9 cellular contexts compared by ENCODE assay signal in the genomic region with DNA sequence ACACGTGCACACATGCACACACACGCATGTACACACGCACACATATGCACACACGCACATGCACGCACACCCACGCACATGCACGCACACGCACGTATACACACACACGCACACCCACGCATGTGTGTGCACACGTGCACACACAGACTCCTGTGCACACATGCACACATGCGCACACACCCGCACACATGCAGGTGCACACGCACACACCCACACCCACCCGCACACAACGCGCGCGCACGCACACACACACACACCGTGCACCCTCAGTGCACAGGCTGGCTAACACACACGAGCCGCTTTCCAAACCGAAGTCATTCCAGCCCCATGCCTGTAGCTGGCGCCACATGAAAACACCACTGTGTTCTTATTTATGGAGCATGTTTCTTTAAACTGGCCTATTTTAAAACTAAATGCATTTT. TPM values are rescaled to one million over a fixed set of nuclear protein-coding genes. Genes with fewer than 3 reads are reported as not detected.
DNase-seq lines count a peak whose midpoint lies in the region; ATAC-seq and TF ChIP-seq lines count a peak whose summit lies in the region.
"Had no signal": no experiment of that assay in that cellular context is flagged by ENCODE, and none has a peak within 500 bp of the region (broad histone marks: within the 10 kb centered on the region; RNA-seq: fewer than 3 reads in every experiment).

No MANE protein-coding gene starts in this region.

- H3K4me3 ChIP-seq in brain microvascular endothelial cell (ENCODE audit: low read depth, low read length): no peak overlapping the region
- H3K4me3 ChIP-seq: breast epithelium had no signal

- peak; percentile 17 for ATAC-seq in CD4-positive, alpha-beta T cell (ENCODE audit: poor library complexity)
- ATAC-seq in GM21723 (IDR thresholded peaks at IDR 0.05; ENCODE audit: unreplicated experiment): no peak
- no peak for ATAC-seq in GM19351 (IDR thresholded peaks at IDR 0.05; ENCODE audit: unreplicated experiment)

- no peak overlapping the region for H3K27ac Mint-ChIP-seq in CD4-positive, alpha-beta T cell
- peak overlapping the region; percentile 68 to 83 (median 73) for H3K27ac Mint-ChIP-seq in nephron
- H3K27ac Mint-ChIP-seq: activated CD4-positive, alpha-beta T cell treated with anti-CD3 and anti-CD28 coated beads, Interleukin-2, amount 10 ng/mL, durations not matched to agents 7 days and 5 days had no signal

- H3K27me3 ChIP-seq in CD4-positive, alpha-beta T cell (ENCODE audit: control insufficient read depth, insufficient read depth, low read length): peaks cover 20% of the 10 kb centered on the region
- peaks cover 30% of the 10 kb centered on the region for H3K27me3 ChIP-seq in brain microvascular endothelial cell (replicated peaks)

- POLR2A ChIA-PET in CD4-positive, alpha-beta T cell (lab: Charles Lee): no interaction called here

- H3K4me1 Mint-ChIP-seq in CD4-positive, alpha-beta T cell (ENCODE audit: low read depth): no peaks in the 10 kb centered on the region
- H3K4me1 Mint-ChIP-seq in nephron: peaks cover 50% of the 10 kb centered on the region

- no peak overlapping the region for H3K27ac ChIP-seq in CD4-positive, alpha-beta T cell (ENCODE audit: low read depth, low read length)
- H3K27ac ChIP-seq in brain microvascular endothelial cell: no peak overlapping the region
- H3K27ac ChIP-seq: breast epithelium had no signal

- no peaks in the 10 kb centered on the region for H3K36me3 ChIP-seq in brain microvascular endothelial cell (replicated peaks)
- H3K36me3 ChIP-seq: breast epithelium had no signal

- peaks cover 40% of the 10 kb centered on the region for H3K27me3 Mint-ChIP-seq in CD4-positive, alpha-beta T cell
- H3K27me3 Mint-ChIP-seq in nephron (ENCODE audit: low read depth): peaks cover 32% of the 10 kb centered on the region

- CTCF ChIA-PET in CD4-positive, alpha-beta T cell (lab: Charles Lee): no interaction called here

- H3K36me3 Mint-ChIP-seq in CD4-positive, alpha-beta T cell (ENCODE audit: low read depth): no peaks in the 10 kb centered on the region
- H3K36me3 Mint-ChIP-seq in nephron (ENCODE audit: low read depth): no peaks in the 10 kb centered on the region

- in situ Hi-C loops in brain microvascular endothelial cell (cut with HindIII; ENCODE audit: low pct_ligation_motif_present, low sequenced_read_pairs): loop anchor here (5.0 kb wide), 1 partner anchor 38 kb away; no protein-coding TSS in a partner anchor

- TF ChIP-seq CTCF in CD4-positive, alpha-beta T cell (IDR thresholded peaks at IDR 0.05): no peak
- TF ChIP-seq CTCF in brain microvascular endothelial cell (IDR thresholded peaks at IDR 0.05; ENCODE audit: low read depth, low read length, missing control alignments): peak; percentile 52
- peak; percentile 38 to 55 (median 45) for TF ChIP-seq CTCF in nephron (IDR thresholded peaks at IDR 0.05; ENCODE audit: unreplicated experiment in 3 of 3)

- H3K9me3 Mint-ChIP-seq in CD4-positive, alpha-beta T cell: no peaks in the 10 kb centered on the region
- peaks cover 2% of the 10 kb centered on the region for H3K9me3 Mint-ChIP-seq in nephron
- H3K9me3 Mint-ChIP-seq: activated CD4-positive, alpha-beta T cell treated with anti-CD3 and anti-CD28 coated beads, Interleukin-2, amount 10 ng/mL, durations not matched to agents 7 days and 5 days had no signal

- H3K4me3 Mint-ChIP-seq in CD4-positive, alpha-beta T cell: no peak overlapping the region
- peak overlapping the region in 2 of 3 experiments; percentile 37 to 50 for H3K4me3 Mint-ChIP-seq in nephron
- H3K4me3 Mint-ChIP-seq: activated CD4-positive, alpha-beta T cell treated with anti-CD3 and anti-CD28 coated beads, Interleukin-2, amount 10 ng/mL, durations not matched to agents 7 days and 5 days had no signal

- no peaks in the 10 kb centered on the region for H3K9me3 ChIP-seq in CD4-positive, alpha-beta T cell (ENCODE audit: control insufficient read depth, low read length)
- H3K9me3 ChIP-seq: breast epithelium had no signal

- intact Hi-C loops in CD4-positive, alpha-beta T cell (cut with DNase I, micrococcal nuclease): loop anchor here in 1 of 2 experiments (5.0 kb wide), 1 partner anchor 132 kb away; no protein-coding TSS in a partner anchor

- no peak for DNase-seq in CD4-positive, alpha-beta T cell
- DNase-seq in LHCN-M2 (ENCODE audit: low read depth) (peak; percentile 10), brain microvascular endothelial cell (peak; percentile 39)
- no peak for DNase-seq in stimulated activated CD4-positive, alpha-beta T cell treated with anti-CD3 and anti-CD28 coated beads, Interleukin-1b, Interleukin-23, amount 100 ng/mL, for 48 hours
- DNase-seq: activated CD4-positive, alpha-beta T cell treated with anti-CD3 and anti-CD28 coated beads, Interleukin-2, amount 10 ng/mL, durations not matched to agents 7 days and 5 days had no signal

RNA-seq across cellular contexts. Expression of gene GALNT9, which starts 45.3 kb away (rescaled TPM):
- total RNA-seq in CD4-positive, alpha-beta T cell: not detected
- total RNA-seq in LHCN-M2 (2014; rRNA removed): 0.63 and 0.64 TPM in 2 replicates
- 0.04 TPM for polyA plus RNA-seq in LHCN-M2 (2012)
- total RNA-seq: activated CD4-positive, alpha-beta T cell treated with anti-CD3 and anti-CD28 coated beads, Interleukin-2, amount 10 ng/mL, durations not matched to agents 7 days and 5 days had no signal

Comparison
In these comparisons a context has a peak if more than half of its experiments do, and no peak if none do; other contexts are left out.
1. DNase-seq: peak in LHCN-M2 (single experiment) and brain microvascular endothelial cell (single experiment); none in CD4-positive, alpha-beta T cell (0 of 10) and stimulated activated CD4-positive, alpha-beta T cell treated with anti-CD3 and anti-CD28 coated beads, Interleukin-1b, Interleukin-23, amount 100 ng/mL, for 48 hours (single experiment).